ENCODE assay signal across 19 cellular contexts in the genomic region with DNA sequence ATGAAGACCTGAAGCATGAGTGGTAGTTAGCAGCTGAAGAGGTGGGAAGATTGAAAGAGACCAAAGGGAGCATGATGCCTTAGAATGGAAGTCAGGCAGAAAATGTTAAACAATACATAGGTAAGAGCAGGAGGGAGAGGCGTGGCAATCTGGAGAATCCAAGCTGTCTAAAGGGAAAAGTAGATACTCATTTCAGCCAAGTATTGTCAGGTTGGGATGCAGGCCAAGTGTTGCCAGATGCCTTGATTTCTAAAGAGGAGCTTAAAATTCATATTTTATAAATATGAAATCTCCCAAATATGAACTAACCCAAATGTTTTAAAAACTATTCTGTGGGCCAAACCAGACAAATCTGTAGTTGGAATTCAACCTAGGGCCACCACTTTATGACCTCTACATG. TPM values are rescaled to one million over a fixed set of nuclear protein-coding genes. Genes with fewer than 3 reads are reported as not detected.
DNase-seq lines count a peak whose midpoint lies in the region; ATAC-seq and TF ChIP-seq lines count a peak whose summit lies in the region.
"Had no signal": no experiment of that assay in that cellular context is flagged by ENCODE, and none has a peak within 500 bp of the region (broad histone marks: within the 10 kb centered on the region; RNA-seq: fewer than 3 reads in every experiment).

No MANE protein-coding gene starts in this region.

- H3K36me3 Mint-ChIP-seq in natural killer cell = no peaks in the 10 kb centered on the region
- H3K36me3 Mint-ChIP-seq in natural killer cell treated with Interleukin-12 subunit alpha and Interleukin-12 subunit beta and Interleukin-15 and Interleukin-18, amount 100 ng/mL, for 72 hours = no peaks in the 10 kb centered on the region
- peaks cover 7% of the 10 kb centered on the region for H3K36me3 Mint-ChIP-seq in brain

- H3K9me3 Mint-ChIP-seq in natural killer cell = no peaks in the 10 kb centered on the region
- H3K9me3 Mint-ChIP-seq in natural killer cell treated with Interleukin-12 subunit alpha and Interleukin-12 subunit beta and Interleukin-15 and Interleukin-18, amount 100 ng/mL, for 72 hours = peaks cover 6% of the 10 kb centered on the region
- H3K9me3 Mint-ChIP-seq in brain = no peaks in the 10 kb centered on the region
- H3K9me3 Mint-ChIP-seq: activated B cell treated with CpG ODN at 0.5 μM for 24 hours had no signal

- H3K27me3 ChIP-seq in tibial artery = no peaks in the 10 kb centered on the region
- H3K27me3 ChIP-seq: esophagus muscularis mucosa, upper lobe of left lung had no signal

- H3K27me3 Mint-ChIP-seq in natural killer cell (ENCODE audit: low read depth in 2 of 2) (no peaks in the 10 kb centered on the region), brain (peaks cover 9% of the 10 kb centered on the region)
- no peaks in the 10 kb centered on the region for H3K27me3 Mint-ChIP-seq in natural killer cell treated with Interleukin-12 subunit alpha and Interleukin-12 subunit beta and Interleukin-15 and Interleukin-18, amount 100 ng/mL, for 72 hours
- H3K27me3 Mint-ChIP-seq: activated B cell treated with CpG ODN at 0.5 μM for 24 hours had no signal

- H3K9me3 ChIP-seq in tibial artery = no peaks in the 10 kb centered on the region
- H3K9me3 ChIP-seq: A549, esophagus muscularis mucosa, upper lobe of left lung had no signal

- H3K27ac ChIP-seq in tibial artery = peak overlapping the region; percentile 15 to 97
- H3K27ac ChIP-seq: A549, esophagus muscularis mucosa, upper lobe of left lung had no signal

- peaks cover 0 to 76% (median 45%) of the 10 kb centered on the region in 4 donors for H3K4me1 ChIP-seq in tibial artery

- H3K4me3 ChIP-seq in tibial artery = no peak overlapping the region
- H3K4me3 ChIP-seq: A549, esophagus muscularis mucosa, upper lobe of left lung had no signal

- intact Hi-C loops in natural killer cell (cut with micrococcal nuclease) (loop anchor here (5.0 kb wide), 1 partner anchor 98 kb away; no protein-coding TSS in a partner anchor), tibial artery (cut with DNase I; ENCODE audit: low total_unique reads) (no loop called here)

- ATAC-seq in natural killer cell (no peak), GM21360 (IDR thresholded peaks at IDR 0.05; ENCODE audit: unreplicated experiment) (no peak)
- no peak for ATAC-seq in natural killer cell treated with Interleukin-12 subunit alpha and Interleukin-12 subunit beta and Interleukin-15 and Interleukin-18, amount 100 ng/mL, for 72 hours
- ATAC-seq: A549 had no signal

- H3K36me3 ChIP-seq in tibial artery = no peaks in the 10 kb centered on the region
- H3K36me3 ChIP-seq: esophagus muscularis mucosa, upper lobe of left lung had no signal

- no peak overlapping the region for H3K4me3 Mint-ChIP-seq in natural killer cell
- no peak overlapping the region for H3K4me3 Mint-ChIP-seq in natural killer cell treated with Interleukin-12 subunit alpha and Interleukin-12 subunit beta and Interleukin-15 and Interleukin-18, amount 100 ng/mL, for 72 hours
- peak overlapping the region in 3 of 5 experiments; percentile 2 to 54 (median 37) for H3K4me3 Mint-ChIP-seq in brain
- H3K4me3 Mint-ChIP-seq: activated B cell treated with CpG ODN at 0.5 μM for 24 hours had no signal

- H3K27ac Mint-ChIP-seq in natural killer cell (peak overlapping the region; percentile 15 to 25), brain (peak overlapping the region in 4 of 5 experiments; percentile 16 to 54 (median 26))
- H3K27ac Mint-ChIP-seq in natural killer cell treated with Interleukin-12 subunit alpha and Interleukin-12 subunit beta and Interleukin-15 and Interleukin-18, amount 100 ng/mL, for 72 hours = peak overlapping the region in 1 of 2 donors; percentile 10
- H3K27ac Mint-ChIP-seq: activated B cell treated with CpG ODN at 0.5 μM for 24 hours had no signal

- DNase-seq in NCI-H510A treated with DMSO at 0.1 percent for 48 hours (lab: John Stamatoyannopoulos, UW) (peak; percentile 62), NCI-H510A (lab: John Stamatoyannopoulos, UW) (no peak), natural killer cell (no peak), tibial artery (peak in 1 of 2 donors; percentile 32), kidney tubule cell (ENCODE audit: low spot score) (no peak)
- no peak for DNase-seq in natural killer cell treated with Interleukin-12 subunit alpha and Interleukin-12 subunit beta and Interleukin-15 and Interleukin-18, amount 100 ng/mL, for 72 hours (ENCODE audit: low spot score)
- DNase-seq: activated B cell treated with CpG ODN at 0.5 μM for 24 hours; activated T-cell treated with anti-CD3 and anti-CD28 coated beads, Interleukin-2, amount 50 U/mL, for 1 hour; aorta; H7; head of caudate nucleus; NCI-H146; NCI-H82; stimulated activated CD4-positive, alpha-beta T cell treated with anti-CD3 and anti-CD28 coated beads, Interleukin-4, amount 100 ng/mL, for 24 hours; upper lobe of left lung had no signal

- no peak for TF ChIP-seq CTCF in natural killer cell (IDR thresholded peaks at IDR 0.05)
- TF ChIP-seq CTCF in brain (conservative IDR thresholded peaks at IDR 0.05) = no peak
- no peak for TF ChIP-seq CTCF in tibial artery (IDR thresholded peaks at IDR 0.05)

- H3K4me1 Mint-ChIP-seq in natural killer cell (peaks cover 52 to 55% of the 10 kb centered on the region in 2 donors), brain (peaks cover 83% of the 10 kb centered on the region)
- peaks cover 55 to 71% of the 10 kb centered on the region in 2 donors for H3K4me1 Mint-ChIP-seq in natural killer cell treated with Interleukin-12 subunit alpha and Interleukin-12 subunit beta and Interleukin-15 and Interleukin-18, amount 100 ng/mL, for 72 hours (ENCODE audit: low read depth in 2 of 2)

RNA-seq across cellular contexts. Expression of gene PAM, which starts 4.2 kb away (rescaled TPM):
- total RNA-seq in natural killer cell = 10 to 100 TPM; 67.6 to 79.9 (median 75.3) TPM
- 100 to 1,000 TPM in 1 of 2 donors, 10 to 100 TPM in 1; 86.3 to 124 TPM for total RNA-seq in natural killer cell treated with Interleukin-12 subunit alpha and Interleukin-12 subunit beta and Interleukin-15 and Interleukin-18, amount 100 ng/mL, for 72 hours
- polyA plus RNA-seq in brain (ENCODE audit: insufficient read depth, low read depth, low replicate concordance) = 180 TPM

Comparison
In these comparisons a context has a peak if more than half of its experiments do, and no peak if none do; other contexts are left out.
1. H3K4me3 Mint-ChIP-seq: peak in brain (3 of 5); none in natural killer cell (single experiment) and natural killer cell treated with Interleukin-12 subunit alpha and Interleukin-12 subunit beta and Interleukin-15 and Interleukin-18, amount 100 ng/mL, for 72 hours (single experiment).